In genomic region chr19:37370386-37370879, GRCh38 we compare ENCODE assay signal across 8 cellular contexts. TPM values are rescaled to one million over a fixed set of nuclear protein-coding genes. Genes with fewer than 3 reads are reported as not detected.
DNase-seq lines count a peak whose midpoint lies in the region; ATAC-seq and TF ChIP-seq lines count a peak whose summit lies in the region.
"Not testable (repeated sequence)": the region's sequence is repeated elsewhere in the genome, so short reads cannot be mapped to it uniquely, and the experiment has no call there.

No MANE protein-coding gene starts in this region.

- peak overlapping the region; percentile 96 to 99 (median 98) for H3K27ac Mint-ChIP-seq in CD4-positive, CD25-positive, alpha-beta regulatory T cell
- peak overlapping the region; percentile 93 for H3K27ac Mint-ChIP-seq in activated naive CD4-positive, alpha-beta T cell treated with anti-CD3 and anti-CD28 coated beads, Interleukin-2, amount 10 ng/mL, durations not matched to agents 7 days and 5 days

- H3K4me1 Mint-ChIP-seq in CD4-positive, CD25-positive, alpha-beta regulatory T cell: peaks cover 13 to 28% (median 15%) of the 10 kb centered on the region in 4 donors
- H3K4me1 Mint-ChIP-seq in activated naive CD4-positive, alpha-beta T cell treated with anti-CD3 and anti-CD28 coated beads, Interleukin-2, amount 10 ng/mL, durations not matched to agents 7 days and 5 days: peaks cover 22% of the 10 kb centered on the region

- not testable (repeated sequence) for H3K27me3 ChIP-seq in CD4-positive, CD25-positive, alpha-beta regulatory T cell (ENCODE audit: control insufficient read depth, insufficient read depth, low read length); esophagus muscularis mucosa; mesendoderm (ENCODE audit: insufficient read depth, low read length, poor library complexity)

- peaks cover 0 to 18% (median 4%) of the 10 kb centered on the region in 7 donors for H3K9me3 Mint-ChIP-seq in CD4-positive, CD25-positive, alpha-beta regulatory T cell
- H3K9me3 Mint-ChIP-seq in activated naive CD4-positive, alpha-beta T cell treated with anti-CD3 and anti-CD28 coated beads, Interleukin-2, amount 10 ng/mL, durations not matched to agents 7 days and 5 days: peaks cover 24% of the 10 kb centered on the region

- H3K79me1 ChIP-seq in mesendoderm (ENCODE audit: low read length): not testable (repeated sequence)

- not testable (repeated sequence) for H2BK5ac ChIP-seq in mesendoderm (ENCODE audit: low read length)

- TF ChIP-seq POLR2A in esophagus muscularis mucosa (IDR thresholded peaks at IDR 0.05; ENCODE audit: low read depth): not testable (repeated sequence)

- H3K79me2 ChIP-seq in mesendoderm (ENCODE audit: control insufficient read depth, insufficient read depth, low read length): not testable (repeated sequence)

- not testable (repeated sequence) for TF ChIP-seq EP300 in esophagus muscularis mucosa (IDR thresholded peaks at IDR 0.05)

- H4K5ac ChIP-seq in mesendoderm (ENCODE audit: low read length): not testable (repeated sequence)

- peak overlapping the region; percentile 96 to 100 (median 99) for H3K4me3 Mint-ChIP-seq in CD4-positive, CD25-positive, alpha-beta regulatory T cell
- peak overlapping the region; percentile 97 for H3K4me3 Mint-ChIP-seq in activated naive CD4-positive, alpha-beta T cell treated with anti-CD3 and anti-CD28 coated beads, Interleukin-2, amount 10 ng/mL, durations not matched to agents 7 days and 5 days

- WGBS in esophagus muscularis mucosa: 19% methylated on average over 16 of the region's 18 CpGs
- no CpG with 5 or more reads among the region's 18 CpGs for WGBS in mesendoderm (ENCODE audit: extremely low coverage, insufficient coverage, low lambda C conversion rate)

- not testable (repeated sequence) for H3K4ac ChIP-seq in mesendoderm (ENCODE audit: low read depth, low read length)

- not testable (repeated sequence) for TF ChIP-seq CTCF in esophagus muscularis mucosa (IDR thresholded peaks at IDR 0.05)

- H3K27me3 Mint-ChIP-seq in CD4-positive, CD25-positive, alpha-beta regulatory T cell; activated naive CD4-positive, alpha-beta T cell treated with anti-CD3 and anti-CD28 coated beads, Interleukin-2, amount 10 ng/mL, durations not matched to agents 7 days and 5 days: not testable (repeated sequence)

- H2BK120ac ChIP-seq in mesendoderm (ENCODE audit: low read depth, low read length): not testable (repeated sequence)

- CTCF ChIA-PET in activated naive CD4-positive, alpha-beta T cell treated with anti-CD3 and anti-CD28 coated beads, Interleukin-2, amount 10 ng/mL, durations not matched to agents 7 days and 5 days (lab: Charles Lee): not testable (repeated sequence)

- H3K27ac ChIP-seq in CD4-positive, CD25-positive, alpha-beta regulatory T cell (ENCODE audit: insufficient read depth, low read length, poor library complexity, severe bottlenecking): peak overlapping the region; percentile 90
- peak overlapping the region; percentile 82 to 90 (median 88) for H3K27ac ChIP-seq in esophagus muscularis mucosa (replicated peaks in 1 of 4)
- not testable (repeated sequence) for H3K27ac ChIP-seq in mesendoderm (ENCODE audit: low read depth, low read length)

- not testable (repeated sequence) for H3K36me3 Mint-ChIP-seq in CD4-positive, CD25-positive, alpha-beta regulatory T cell
- peaks cover 15% of the 10 kb centered on the region for H3K36me3 Mint-ChIP-seq in activated naive CD4-positive, alpha-beta T cell treated with anti-CD3 and anti-CD28 coated beads, Interleukin-2, amount 10 ng/mL, durations not matched to agents 7 days and 5 days

- H3K36me3 ChIP-seq in CD4-positive, CD25-positive, alpha-beta regulatory T cell (ENCODE audit: control insufficient read depth, insufficient read depth, low read length): peaks cover 20% of the 10 kb centered on the region
- peaks cover 8 to 20% (median 17%) of the 10 kb centered on the region in 4 donors for H3K36me3 ChIP-seq in esophagus muscularis mucosa
- H3K36me3 ChIP-seq in mesendoderm (ENCODE audit: control insufficient read depth, insufficient read depth, low read length): not testable (repeated sequence)

- peak; percentile 36 to 37 for ATAC-seq in CD4-positive, CD25-positive, alpha-beta regulatory T cell (ENCODE audit: low read depth in 2 of 2)
- ATAC-seq in GM19467 (IDR thresholded peaks at IDR 0.05; ENCODE audit: unreplicated experiment): peak; percentile 26
- ATAC-seq in HG03095 (IDR thresholded peaks at IDR 0.05; ENCODE audit: unreplicated experiment): peak; percentile 11

- peak overlapping the region; percentile 97 for H3K4me2 ChIP-seq in mesendoderm (ENCODE audit: low read length)

- H3K23ac ChIP-seq in mesendoderm (ENCODE audit: low read length): not testable (repeated sequence)

- H3K9ac ChIP-seq in mesendoderm (ENCODE audit: low read length): peak overlapping the region; percentile 88

- intact Hi-C loops in esophagus muscularis mucosa (cut with DNase I): loop anchor here (5.0 to 10.0 kb wide), 3 partner anchors 97 to 396 kb away; partner anchors contain the start of genes ZNF569, ZNF570 and ZNF585A

- not testable (repeated sequence) for H3K4me1 ChIP-seq in CD4-positive, CD25-positive, alpha-beta regulatory T cell (ENCODE audit: control insufficient read depth, insufficient read depth, low read length, poor library complexity, severe bottlenecking); mesendoderm (ENCODE audit: control insufficient read depth, low read depth, low read length)
- H3K4me1 ChIP-seq in esophagus muscularis mucosa: peaks cover 13 to 19% (median 17%) of the 10 kb centered on the region in 4 donors

- H3K56ac ChIP-seq in mesendoderm (ENCODE audit: low read length): peak overlapping the region; percentile 93

- H2AK5ac ChIP-seq in mesendoderm (ENCODE audit: low read length): not testable (repeated sequence)

- peak overlapping the region; percentile 91 for H3K4me3 ChIP-seq in CD4-positive, CD25-positive, alpha-beta regulatory T cell (ENCODE audit: low read depth, low read length)
- H3K4me3 ChIP-seq in esophagus muscularis mucosa (peak overlapping the region; percentile 69 to 82 (median 72)), mesendoderm (ENCODE audit: low read length) (peak overlapping the region; percentile 72)

- H3K18ac ChIP-seq in mesendoderm (ENCODE audit: low read length): not testable (repeated sequence)

- not testable (repeated sequence) for DNase-seq in CD4-positive, CD25-positive, alpha-beta regulatory T cell; activated naive CD4-positive, alpha-beta T cell treated with anti-CD3 and anti-CD28 coated beads, Interleukin-2, amount 10 ng/mL, durations not matched to agents 7 days and 5 days; esophagus muscularis mucosa (ENCODE audit: extremely low spot score); mesendoderm
- DNase-seq in NCI-H82 (lab: John Stamatoyannopoulos, UW): peak; percentile 42
- DNase-seq in stimulated activated CD8-positive, alpha-beta memory T cell treated with anti-CD3 and anti-CD28 coated beads, Interleukin-12 subunit alpha, Interleukin-12 subunit beta, amount 100 ng/mL, for 24 hours (ENCODE audit: extremely low read depth): peak; percentile 3

- H4K8ac ChIP-seq in mesendoderm (ENCODE audit: low read depth, low read length): not testable (repeated sequence)

- not testable (repeated sequence) for H2BK15ac ChIP-seq in mesendoderm (replicated peaks; ENCODE audit: low read depth)

- peaks cover 18 to 22% of the 10 kb centered on the region in 2 experiments for H3K9me3 ChIP-seq in CD4-positive, CD25-positive, alpha-beta regulatory T cell (ENCODE audit: control insufficient read depth in 2 of 2, low read length in 2 of 2)
- H3K9me3 ChIP-seq in esophagus muscularis mucosa: peaks cover 0 to 16% (median 4%) of the 10 kb centered on the region in 4 donors

RNA-seq across cellular contexts. Expression of gene ZNF527, which starts 0.5 kb away (rescaled TPM):
- 12.5 TPM for total RNA-seq in CD4-positive, CD25-positive, alpha-beta regulatory T cell
- 10 to 100 TPM in 1 of 4 donors, 1 to 10 TPM in 3; 6.1 to 10.8 (median 8.9) TPM for polyA plus RNA-seq in CD4-positive, CD25-positive, alpha-beta regulatory T cell
- 1 to 10 TPM; 4.5 to 8.8 (median 5.5) TPM for total RNA-seq in esophagus muscularis mucosa
- 2.2 TPM for polyA plus RNA-seq in mesendoderm (2013, experiment 1 of 2)
- 2.5 TPM for polyA plus RNA-seq in mesendoderm (2013, experiment 2 of 2)
